ENCODE assay signal across 1 cellular context in the genomic region with DNA sequence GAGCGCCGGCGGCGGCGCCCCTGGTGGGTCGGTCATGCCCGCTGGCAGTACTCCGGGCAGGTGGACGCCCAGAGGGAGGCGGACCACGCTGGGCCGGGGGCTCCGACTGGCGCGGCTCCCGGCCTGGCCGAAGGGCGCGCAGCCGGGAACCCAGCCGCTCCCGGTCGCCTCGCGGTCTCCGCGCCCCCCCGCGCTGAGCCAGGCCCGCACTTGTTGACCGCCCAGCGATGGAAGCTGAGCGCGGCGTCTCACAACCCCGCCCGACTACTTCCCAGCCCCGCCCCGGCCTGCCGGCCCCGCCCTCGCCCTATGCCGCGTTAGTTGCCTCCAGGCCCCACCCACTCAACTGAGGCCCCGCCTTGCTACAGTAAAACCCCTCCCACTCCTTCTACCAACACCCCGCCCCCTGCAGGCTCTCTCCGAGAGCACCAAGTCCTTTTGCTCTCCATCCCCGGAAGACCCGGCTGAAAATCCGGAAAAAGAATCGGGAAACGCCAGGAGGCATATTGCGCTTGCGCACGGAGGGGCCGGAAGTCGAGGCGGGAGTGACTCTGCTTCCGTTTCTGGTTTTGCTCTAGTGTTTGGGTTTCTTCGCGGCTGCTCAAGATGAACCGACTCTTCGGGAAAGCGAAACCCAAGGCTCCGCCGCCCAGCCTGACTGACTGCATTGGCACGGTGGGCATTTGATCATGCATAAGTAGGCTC.
TF ChIP-seq lines count a peak whose summit lies in the region.

A gene (minus strand): TSS at position 236 of the 705 bp plus-strand sequence.
A gene (plus strand): TSS at position 577 of the 705 bp plus-strand sequence. CDS start 30 bp downstream, at position 607.

TF ChIP-seq in K562, 482 proteins besides CTCF, POLR2A, EP300 and RAD21 (continued from another document and continues in another):
- TF ChIP-seq, protein P1, sequence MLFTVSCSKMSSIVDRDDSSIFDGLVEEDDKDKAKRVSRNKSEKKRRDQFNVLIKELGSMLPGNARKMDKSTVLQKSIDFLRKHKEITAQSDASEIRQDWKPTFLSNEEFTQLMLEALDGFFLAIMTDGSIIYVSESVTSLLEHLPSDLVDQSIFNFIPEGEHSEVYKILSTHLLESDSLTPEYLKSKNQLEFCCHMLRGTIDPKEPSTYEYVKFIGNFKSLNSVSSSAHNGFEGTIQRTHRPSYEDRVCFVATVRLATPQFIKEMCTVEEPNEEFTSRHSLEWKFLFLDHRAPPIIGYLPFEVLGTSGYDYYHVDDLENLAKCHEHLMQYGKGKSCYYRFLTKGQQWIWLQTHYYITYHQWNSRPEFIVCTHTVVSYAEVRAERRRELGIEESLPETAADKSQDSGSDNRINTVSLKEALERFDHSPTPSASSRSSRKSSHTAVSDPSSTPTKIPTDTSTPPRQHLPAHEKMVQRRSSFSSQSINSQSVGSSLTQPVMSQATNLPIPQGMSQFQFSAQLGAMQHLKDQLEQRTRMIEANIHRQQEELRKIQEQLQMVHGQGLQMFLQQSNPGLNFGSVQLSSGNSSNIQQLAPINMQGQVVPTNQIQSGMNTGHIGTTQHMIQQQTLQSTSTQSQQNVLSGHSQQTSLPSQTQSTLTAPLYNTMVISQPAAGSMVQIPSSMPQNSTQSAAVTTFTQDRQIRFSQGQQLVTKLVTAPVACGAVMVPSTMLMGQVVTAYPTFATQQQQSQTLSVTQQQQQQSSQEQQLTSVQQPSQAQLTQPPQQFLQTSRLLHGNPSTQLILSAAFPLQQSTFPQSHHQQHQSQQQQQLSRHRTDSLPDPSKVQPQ (CRISPR knock-in tag; IDR thresholded peaks at IDR 0.05; ENCODE audit: borderline replicate concordance): no peak
- TF ChIP-seq CBX2 (IDR thresholded peaks at IDR 0.05; ENCODE audit: insufficient read depth, low read length, poor library complexity, severe bottlenecking) (no peak), NCOA4 (IDR thresholded peaks at IDR 0.05; ENCODE audit: partially characterized antibody) (no peak), ZNF143 (CRISPR knock-in tag; IDR thresholded peaks at IDR 0.05) (no peak), ZNF561 (CRISPR knock-in tag; conservative IDR thresholded peaks at IDR 0.05) (no peak), PTTG1 (tag; IDR thresholded peaks at IDR 0.05; ENCODE audit: low read depth) (no peak), ARID1B (IDR thresholded peaks at IDR 0.05) (no peak), TBP (optimal IDR thresholded peaks at IDR 0.05; ENCODE audit: low read depth, low read length) (peak; percentile 54), ZNF778 (CRISPR knock-in tag; IDR thresholded peaks at IDR 0.05) (no peak), YBX1 (IDR thresholded peaks at IDR 0.05) (no peak), HNRNPH1 (optimal IDR thresholded peaks at IDR 0.05; ENCODE audit: low read depth, low read length) (no peak), HMG20A (CRISPR knock-in tag; conservative IDR thresholded peaks at IDR 0.05) (no peak), NFE2 (IDR thresholded peaks at IDR 0.05; ENCODE audit: low read depth) (no peak), ZNF583 (CRISPR knock-in tag; IDR thresholded peaks at IDR 0.05) (no peak), NFIX (CRISPR knock-in tag; IDR thresholded peaks at IDR 0.05; ENCODE audit: low read depth) (no peak), HNRNPUL1 (IDR thresholded peaks at IDR 0.05; ENCODE audit: low read length) (no peak), BACH1 (tag; IDR thresholded peaks at IDR 0.05) (no peak), JUNB (CRISPR knock-in tag; conservative IDR thresholded peaks at IDR 0.05) (no peak), BRF1 (IDR thresholded peaks at IDR 0.05; ENCODE audit: borderline replicate concordance, extremely low read depth, insufficient read length) (no peak), SMAD3 (CRISPR knock-in tag; conservative IDR thresholded peaks at IDR 0.05) (no peak), ZNF3 (CRISPR knock-in tag; IDR thresholded peaks at IDR 0.05) (no peak), SRSF1 (IDR thresholded peaks at IDR 0.05; ENCODE audit: low read depth, low read length) (no peak), NBN (IDR thresholded peaks at IDR 0.05; ENCODE audit: low read depth) (no peak), ZNF699 (CRISPR knock-in tag; IDR thresholded peaks at IDR 0.05; ENCODE audit: insufficient replicate concordance) (no peak), ZNF586 (CRISPR knock-in tag; conservative IDR thresholded peaks at IDR 0.05) (no peak), ZBTB17 (CRISPR knock-in tag; IDR thresholded peaks at IDR 0.05) (no peak), CBFA2T3 (IDR thresholded peaks at IDR 0.05) (no peak), ZNF253 (CRISPR knock-in tag; conservative IDR thresholded peaks at IDR 0.05) (no peak), PHB (CRISPR knock-in tag; IDR thresholded peaks at IDR 0.05) (no peak), ZNF644 (tag; IDR thresholded peaks at IDR 0.05; ENCODE audit: low read depth) (no peak), HMGN3 (IDR thresholded peaks at IDR 0.05; ENCODE audit: borderline replicate concordance, extremely low read depth, insufficient read length, low read depth, low read length) (peak; percentile 43), CTBP1 (IDR thresholded peaks at IDR 0.05; ENCODE audit: borderline replicate concordance) (peak; percentile 40; the same call in 1 of the 2 replicates), E2F3 (CRISPR knock-in tag; IDR thresholded peaks at IDR 0.05) (no peak), ZNF165 (CRISPR knock-in tag; IDR thresholded peaks at IDR 0.05; ENCODE audit: borderline replicate concordance) (no peak), ZNF282 (CRISPR knock-in tag; IDR thresholded peaks at IDR 0.05) (no peak), ZNF217 (CRISPR knock-in tag; IDR thresholded peaks at IDR 0.05) (no peak), MEF2D (tag; conservative IDR thresholded peaks at IDR 0.05; ENCODE audit: low read depth) (no peak), RB1 (IDR thresholded peaks at IDR 0.05; ENCODE audit: low read depth) (peak; percentile 77), RAD51 (IDR thresholded peaks at IDR 0.05; ENCODE audit: borderline replicate concordance, low read depth) (no peak), KDM4B (IDR thresholded peaks at IDR 0.05; ENCODE audit: borderline replicate concordance in 2 of 2, low read depth in 1 of 2) (no peak), POLR3A (IDR thresholded peaks at IDR 0.05; ENCODE audit: borderline replicate concordance, extremely low read depth, insufficient read depth, insufficient read length) (no peak), ETV6 (IDR thresholded peaks at IDR 0.05; ENCODE audit: borderline replicate concordance in 1 of 2, low read depth in 2 of 2, low read length in 1 of 2) (peak in 1 of 2 experiments; percentile 34; a peak in 1 of 4 replicates), ETV6 (CRISPR knock-in tag; IDR thresholded peaks at IDR 0.05; ENCODE audit: borderline replicate concordance) (no peak), HOXB6 (CRISPR knock-in tag; IDR thresholded peaks at IDR 0.05; ENCODE audit: borderline replicate concordance) (no peak), ESRRB (CRISPR knock-in tag; IDR thresholded peaks at IDR 0.05; ENCODE audit: borderline replicate concordance) (no peak)
- TF ChIP-seq, protein P2, sequence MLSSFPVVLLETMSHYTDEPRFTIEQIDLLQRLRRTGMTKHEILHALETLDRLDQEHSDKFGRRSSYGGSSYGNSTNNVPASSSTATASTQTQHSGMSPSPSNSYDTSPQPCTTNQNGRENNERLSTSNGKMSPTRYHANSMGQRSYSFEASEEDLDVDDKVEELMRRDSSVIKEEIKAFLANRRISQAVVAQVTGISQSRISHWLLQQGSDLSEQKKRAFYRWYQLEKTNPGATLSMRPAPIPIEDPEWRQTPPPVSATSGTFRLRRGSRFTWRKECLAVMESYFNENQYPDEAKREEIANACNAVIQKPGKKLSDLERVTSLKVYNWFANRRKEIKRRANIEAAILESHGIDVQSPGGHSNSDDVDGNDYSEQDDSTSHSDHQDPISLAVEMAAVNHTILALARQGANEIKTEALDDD (IDR thresholded peaks at IDR 0.05): no peak
- TF ChIP-seq, protein P3, sequence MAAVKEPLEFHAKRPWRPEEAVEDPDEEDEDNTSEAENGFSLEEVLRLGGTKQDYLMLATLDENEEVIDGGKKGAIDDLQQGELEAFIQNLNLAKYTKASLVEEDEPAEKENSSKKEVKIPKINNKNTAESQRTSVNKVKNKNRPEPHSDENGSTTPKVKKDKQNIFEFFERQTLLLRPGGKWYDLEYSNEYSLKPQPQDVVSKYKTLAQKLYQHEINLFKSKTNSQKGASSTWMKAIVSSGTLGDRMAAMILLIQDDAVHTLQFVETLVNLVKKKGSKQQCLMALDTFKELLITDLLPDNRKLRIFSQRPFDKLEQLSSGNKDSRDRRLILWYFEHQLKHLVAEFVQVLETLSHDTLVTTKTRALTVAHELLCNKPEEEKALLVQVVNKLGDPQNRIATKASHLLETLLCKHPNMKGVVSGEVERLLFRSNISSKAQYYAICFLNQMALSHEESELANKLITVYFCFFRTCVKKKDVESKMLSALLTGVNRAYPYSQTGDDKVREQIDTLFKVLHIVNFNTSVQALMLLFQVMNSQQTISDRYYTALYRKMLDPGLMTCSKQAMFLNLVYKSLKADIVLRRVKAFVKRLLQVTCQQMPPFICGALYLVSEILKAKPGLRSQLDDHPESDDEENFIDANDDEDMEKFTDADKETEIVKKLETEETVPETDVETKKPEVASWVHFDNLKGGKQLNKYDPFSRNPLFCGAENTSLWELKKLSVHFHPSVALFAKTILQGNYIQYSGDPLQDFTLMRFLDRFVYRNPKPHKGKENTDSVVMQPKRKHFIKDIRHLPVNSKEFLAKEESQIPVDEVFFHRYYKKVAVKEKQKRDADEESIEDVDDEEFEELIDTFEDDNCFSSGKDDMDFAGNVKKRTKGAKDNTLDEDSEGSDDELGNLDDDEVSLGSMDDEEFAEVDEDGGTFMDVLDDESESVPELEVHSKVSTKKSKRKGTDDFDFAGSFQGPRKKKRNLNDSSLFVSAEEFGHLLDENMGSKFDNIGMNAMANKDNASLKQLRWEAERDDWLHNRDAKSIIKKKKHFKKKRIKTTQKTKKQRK (IDR thresholded peaks at IDR 0.05; ENCODE audit: borderline replicate concordance, low read depth, low read length): no peak
- TF ChIP-seq, protein P4, sequence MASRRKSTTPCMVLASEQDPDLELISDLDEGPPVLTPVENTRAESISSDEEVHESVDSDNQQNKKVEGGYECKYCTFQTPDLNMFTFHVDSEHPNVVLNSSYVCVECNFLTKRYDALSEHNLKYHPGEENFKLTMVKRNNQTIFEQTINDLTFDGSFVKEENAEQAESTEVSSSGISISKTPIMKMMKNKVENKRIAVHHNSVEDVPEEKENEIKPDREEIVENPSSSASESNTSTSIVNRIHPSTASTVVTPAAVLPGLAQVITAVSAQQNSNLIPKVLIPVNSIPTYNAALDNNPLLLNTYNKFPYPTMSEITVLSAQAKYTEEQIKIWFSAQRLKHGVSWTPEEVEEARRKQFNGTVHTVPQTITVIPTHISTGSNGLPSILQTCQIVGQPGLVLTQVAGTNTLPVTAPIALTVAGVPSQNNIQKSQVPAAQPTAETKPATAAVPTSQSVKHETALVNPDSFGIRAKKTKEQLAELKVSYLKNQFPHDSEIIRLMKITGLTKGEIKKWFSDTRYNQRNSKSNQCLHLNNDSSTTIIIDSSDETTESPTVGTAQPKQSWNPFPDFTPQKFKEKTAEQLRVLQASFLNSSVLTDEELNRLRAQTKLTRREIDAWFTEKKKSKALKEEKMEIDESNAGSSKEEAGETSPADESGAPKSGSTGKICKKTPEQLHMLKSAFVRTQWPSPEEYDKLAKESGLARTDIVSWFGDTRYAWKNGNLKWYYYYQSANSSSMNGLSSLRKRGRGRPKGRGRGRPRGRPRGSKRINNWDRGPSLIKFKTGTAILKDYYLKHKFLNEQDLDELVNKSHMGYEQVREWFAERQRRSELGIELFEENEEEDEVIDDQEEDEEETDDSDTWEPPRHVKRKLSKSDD (conservative IDR thresholded peaks at IDR 0.05; ENCODE audit: low read length): no peak
- TF ChIP-seq, protein P5, sequence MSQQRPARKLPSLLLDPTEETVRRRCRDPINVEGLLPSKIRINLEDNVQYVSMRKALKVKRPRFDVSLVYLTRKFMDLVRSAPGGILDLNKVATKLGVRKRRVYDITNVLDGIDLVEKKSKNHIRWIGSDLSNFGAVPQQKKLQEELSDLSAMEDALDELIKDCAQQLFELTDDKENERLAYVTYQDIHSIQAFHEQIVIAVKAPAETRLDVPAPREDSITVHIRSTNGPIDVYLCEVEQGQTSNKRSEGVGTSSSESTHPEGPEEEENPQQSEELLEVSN (IDR thresholded peaks at IDR 0.05; ENCODE audit: borderline replicate concordance in 1 of 2, extremely low read depth in 1 of 2, insufficient read depth in 1 of 2, insufficient read length in 1 of 2, low read depth in 1 of 2, low read length in 1 of 2, poor library complexity in 1 of 2, severe bottlenecking in 1 of 2): peak in 1 of 2 experiments; percentile 20
- TF ChIP-seq, protein P6, sequence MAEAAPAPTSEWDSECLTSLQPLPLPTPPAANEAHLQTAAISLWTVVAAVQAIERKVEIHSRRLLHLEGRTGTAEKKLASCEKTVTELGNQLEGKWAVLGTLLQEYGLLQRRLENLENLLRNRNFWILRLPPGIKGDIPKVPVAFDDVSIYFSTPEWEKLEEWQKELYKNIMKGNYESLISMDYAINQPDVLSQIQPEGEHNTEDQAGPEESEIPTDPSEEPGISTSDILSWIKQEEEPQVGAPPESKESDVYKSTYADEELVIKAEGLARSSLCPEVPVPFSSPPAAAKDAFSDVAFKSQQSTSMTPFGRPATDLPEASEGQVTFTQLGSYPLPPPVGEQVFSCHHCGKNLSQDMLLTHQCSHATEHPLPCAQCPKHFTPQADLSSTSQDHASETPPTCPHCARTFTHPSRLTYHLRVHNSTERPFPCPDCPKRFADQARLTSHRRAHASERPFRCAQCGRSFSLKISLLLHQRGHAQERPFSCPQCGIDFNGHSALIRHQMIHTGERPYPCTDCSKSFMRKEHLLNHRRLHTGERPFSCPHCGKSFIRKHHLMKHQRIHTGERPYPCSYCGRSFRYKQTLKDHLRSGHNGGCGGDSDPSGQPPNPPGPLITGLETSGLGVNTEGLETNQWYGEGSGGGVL (CRISPR knock-in tag; IDR thresholded peaks at IDR 0.05): no peak
- TF ChIP-seq, protein P7, sequence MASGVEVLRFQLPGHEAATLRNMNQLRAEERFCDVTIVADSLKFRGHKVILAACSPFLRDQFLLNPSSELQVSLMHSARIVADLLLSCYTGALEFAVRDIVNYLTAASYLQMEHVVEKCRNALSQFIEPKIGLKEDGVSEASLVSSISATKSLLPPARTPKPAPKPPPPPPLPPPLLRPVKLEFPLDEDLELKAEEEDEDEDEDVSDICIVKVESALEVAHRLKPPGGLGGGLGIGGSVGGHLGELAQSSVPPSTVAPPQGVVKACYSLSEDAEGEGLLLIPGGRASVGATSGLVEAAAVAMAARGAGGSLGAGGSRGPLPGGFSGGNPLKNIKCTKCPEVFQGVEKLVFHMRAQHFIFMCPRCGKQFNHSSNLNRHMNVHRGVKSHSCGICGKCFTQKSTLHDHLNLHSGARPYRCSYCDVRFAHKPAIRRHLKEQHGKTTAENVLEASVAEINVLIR (CRISPR knock-in tag; IDR thresholded peaks at IDR 0.05): no peak
- TF ChIP-seq, protein P8, sequence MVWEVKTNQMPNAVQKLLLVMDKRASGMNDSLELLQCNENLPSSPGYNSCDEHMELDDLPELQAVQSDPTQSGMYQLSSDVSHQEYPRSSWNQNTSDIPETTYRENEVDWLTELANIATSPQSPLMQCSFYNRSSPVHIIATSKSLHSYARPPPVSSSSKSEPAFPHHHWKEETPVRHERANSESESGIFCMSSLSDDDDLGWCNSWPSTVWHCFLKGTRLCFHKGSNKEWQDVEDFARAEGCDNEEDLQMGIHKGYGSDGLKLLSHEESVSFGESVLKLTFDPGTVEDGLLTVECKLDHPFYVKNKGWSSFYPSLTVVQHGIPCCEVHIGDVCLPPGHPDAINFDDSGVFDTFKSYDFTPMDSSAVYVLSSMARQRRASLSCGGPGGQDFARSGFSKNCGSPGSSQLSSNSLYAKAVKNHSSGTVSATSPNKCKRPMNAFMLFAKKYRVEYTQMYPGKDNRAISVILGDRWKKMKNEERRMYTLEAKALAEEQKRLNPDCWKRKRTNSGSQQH (CRISPR knock-in tag; IDR thresholded peaks at IDR 0.05): no peak
